Comparison of ENCODE assay signal across 23 cellular contexts in genomic region chr17:74374786-74375185, GRCh38. TPM values are rescaled to one million over a fixed set of nuclear protein-coding genes. Genes with fewer than 3 reads are reported as not detected.
"Had no signal": no experiment of that assay in that cellular context is flagged by ENCODE, and none has a peak within 500 bp of the region (broad histone marks: within the 10 kb centered on the region; RNA-seq: fewer than 3 reads in every experiment).

No MANE protein-coding gene starts in this region.

- H3K27me3 ChIP-seq: ascending aorta, pancreas, thyroid gland had no signal

- FAIRE-seq: pancreas had no signal

- H3K27me3 Mint-ChIP-seq: activated naive CD8-positive, alpha-beta T cell treated with anti-CD3 and anti-CD28 coated beads, Interleukin-2, amount 50 U/mL, for 24 hours had no signal

- H3K27ac ChIP-seq: ascending aorta, heart right ventricle, pancreas, spleen, thyroid gland had no signal

- H3K4me3 ChIP-seq: ascending aorta, gastroesophageal sphincter, heart right ventricle, mucosa of descending colon, pancreas, spleen, thyroid gland had no signal

- H3K36me3 Mint-ChIP-seq: activated naive CD4-positive, alpha-beta T cell treated with anti-CD3 and anti-CD28 coated beads, Interleukin-2, amount 10 ng/mL, durations not matched to agents 7 days and 5 days; naive B cell; stimulated activated naive B cell treated with anti-CD40 and anti-IgM and Interleukin-4, amounts not matched to agents 10 μg/mL and 1 μg/mL and 100 μg/mL, for 72 hours had no signal

- H3K9me3 ChIP-seq: ascending aorta, gastroesophageal sphincter, heart right ventricle, mucosa of descending colon, pancreas, spleen, thyroid gland had no signal

- ATAC-seq: activated CD4-positive, CD25-positive, alpha-beta regulatory T cell treated with anti-CD3 and anti-CD28 coated beads, Interleukin-2, amount 50 U/mL, for 24 hours; activated CD8-positive, alpha-beta T cell treated with anti-CD3 and anti-CD28 coated beads, Interleukin-2, amount 10 ng/mL, durations not matched to agents 7 days and 5 days; activated naive CD8-positive, alpha-beta T cell treated with anti-CD3 and anti-CD28 coated beads, Interleukin-2, amount 50 U/mL, for 24 hours; activated T-cell treated with anti-CD3 and anti-CD28 coated beads, Interleukin-2, amount 50 U/mL, for 4 hours; esophagus mucosa; gastroesophageal sphincter; heart right ventricle; mucosa of descending colon; pancreas; stimulated activated naive B cell treated with anti-CD40 and anti-IgM and Interleukin-4, amounts not matched to agents 10 μg/mL and 1 μg/mL and 100 μg/mL, for 72 hours had no signal

- H3K9me3 Mint-ChIP-seq: activated CD4-positive, alpha-beta T cell treated with anti-CD3 and anti-CD28 coated beads, Interleukin-2, amount 10 ng/mL, durations not matched to agents 7 days and 5 days; activated naive CD4-positive, alpha-beta T cell treated with anti-CD3 and anti-CD28 coated beads, Interleukin-2, amount 10 ng/mL, durations not matched to agents 7 days and 5 days; activated naive CD8-positive, alpha-beta T cell treated with anti-CD3 and anti-CD28 coated beads, Interleukin-2, amount 50 U/mL, for 24 hours; activated T-cell treated with anti-CD3 and anti-CD28 coated beads, Interleukin-2, amount 50 U/mL, for 4 hours; naive B cell; stimulated activated naive B cell treated with anti-CD40 and anti-IgM and Interleukin-4, amounts not matched to agents 10 μg/mL and 1 μg/mL and 100 μg/mL, for 72 hours; T-helper 1 cell treated with Interleukin-12 subunit alpha and Interleukin-12 subunit beta and Interleukin-4 antibody, amounts not matched to agents 30 μg/mL and 1 μg/mL, for 36 hours had no signal

- H3K27ac Mint-ChIP-seq: activated CD4-positive, alpha-beta T cell treated with anti-CD3 and anti-CD28 coated beads, Interleukin-2, amount 10 ng/mL, durations not matched to agents 7 days and 5 days; activated CD8-positive, alpha-beta T cell treated with anti-CD3 and anti-CD28 coated beads, Interleukin-2, amount 10 ng/mL, durations not matched to agents 7 days and 5 days; activated naive CD4-positive, alpha-beta T cell treated with anti-CD3 and anti-CD28 coated beads, Interleukin-2, amount 10 ng/mL, durations not matched to agents 7 days and 5 days; activated naive CD8-positive, alpha-beta T cell treated with anti-CD3 and anti-CD28 coated beads, Interleukin-2, amount 50 U/mL, for 24 hours; naive B cell; stimulated activated naive B cell treated with anti-CD40 and anti-IgM and Interleukin-4, amounts not matched to agents 10 μg/mL and 1 μg/mL and 100 μg/mL, for 72 hours; T-helper 1 cell treated with Interleukin-12 subunit alpha and Interleukin-12 subunit beta and Interleukin-4 antibody, amounts not matched to agents 30 μg/mL and 1 μg/mL, for 36 hours had no signal

- H3K36me3 ChIP-seq: ascending aorta, gastroesophageal sphincter, heart right ventricle, pancreas, spleen, thyroid gland had no signal

- H3K4me3 Mint-ChIP-seq: activated CD4-positive, alpha-beta T cell treated with anti-CD3 and anti-CD28 coated beads, Interleukin-2, amount 10 ng/mL, durations not matched to agents 7 days and 5 days; activated CD8-positive, alpha-beta T cell treated with anti-CD3 and anti-CD28 coated beads, Interleukin-2, amount 10 ng/mL, durations not matched to agents 7 days and 5 days; activated naive CD4-positive, alpha-beta T cell treated with anti-CD3 and anti-CD28 coated beads, Interleukin-2, amount 10 ng/mL, durations not matched to agents 7 days and 5 days; activated naive CD8-positive, alpha-beta T cell treated with anti-CD3 and anti-CD28 coated beads, Interleukin-2, amount 50 U/mL, for 24 hours; activated T-cell treated with anti-CD3 and anti-CD28 coated beads, Interleukin-2, amount 50 U/mL, for 4 hours; stimulated activated naive B cell treated with anti-CD40 and anti-IgM and Interleukin-4, amounts not matched to agents 10 μg/mL and 1 μg/mL and 100 μg/mL, for 72 hours; T-helper 1 cell treated with Interleukin-12 subunit alpha and Interleukin-12 subunit beta and Interleukin-4 antibody, amounts not matched to agents 30 μg/mL and 1 μg/mL, for 36 hours had no signal

- DNase-seq: activated CD4-positive, alpha-beta T cell treated with anti-CD3 and anti-CD28 coated beads, Interleukin-2, amount 10 ng/mL, durations not matched to agents 7 days and 5 days; activated CD8-positive, alpha-beta T cell treated with anti-CD3 and anti-CD28 coated beads, Interleukin-2, amount 10 ng/mL, durations not matched to agents 7 days and 5 days; activated naive CD4-positive, alpha-beta T cell treated with anti-CD3 and anti-CD28 coated beads, Interleukin-2, amount 10 ng/mL, durations not matched to agents 7 days and 5 days; activated naive CD8-positive, alpha-beta T cell treated with anti-CD3 and anti-CD28 coated beads, Interleukin-2, amount 50 U/mL, for 24 hours; activated T-cell treated with anti-CD3 and anti-CD28 coated beads, Interleukin-2, amount 50 U/mL, for 4 hours; cortex of kidney; effector CD8-positive, alpha-beta T cell; heart right ventricle; mesenchymal stem cell; mucosa of descending colon; naive B cell; spleen; stimulated activated naive B cell treated with anti-CD40 and anti-IgM and Interleukin-4, amounts not matched to agents 10 μg/mL and 1 μg/mL and 100 μg/mL, for 72 hours; thyroid gland had no signal

- H3K4me1 Mint-ChIP-seq: activated CD4-positive, alpha-beta T cell treated with anti-CD3 and anti-CD28 coated beads, Interleukin-2, amount 10 ng/mL, durations not matched to agents 7 days and 5 days; activated naive CD8-positive, alpha-beta T cell treated with anti-CD3 and anti-CD28 coated beads, Interleukin-2, amount 50 U/mL, for 24 hours had no signal

RNA-seq across cellular contexts. Expression of gene GPR142, which starts 7.5 kb away (rescaled TPM):
- total RNA-seq: activated CD4-positive, alpha-beta T cell treated with anti-CD3 and anti-CD28 coated beads, Interleukin-2, amount 10 ng/mL, durations not matched to agents 7 days and 5 days; activated CD8-positive, alpha-beta T cell treated with anti-CD3 and anti-CD28 coated beads, Interleukin-2, amount 10 ng/mL, durations not matched to agents 7 days and 5 days; activated T-cell treated with anti-CD3 and anti-CD28 coated beads, Interleukin-2, amount 50 U/mL, for 4 hours; ascending aorta; esophagus mucosa; kidney epithelial cell; urinary bladder had no signal
- polyA plus RNA-seq: heart right ventricle had no signal

RNA-seq across cellular contexts. Expression of gene BTBD17, which starts 13.1 kb away (rescaled TPM):
- total RNA-seq: activated CD4-positive, alpha-beta T cell treated with anti-CD3 and anti-CD28 coated beads, Interleukin-2, amount 10 ng/mL, durations not matched to agents 7 days and 5 days; activated CD8-positive, alpha-beta T cell treated with anti-CD3 and anti-CD28 coated beads, Interleukin-2, amount 10 ng/mL, durations not matched to agents 7 days and 5 days; activated T-cell treated with anti-CD3 and anti-CD28 coated beads, Interleukin-2, amount 50 U/mL, for 4 hours; ascending aorta; esophagus mucosa; gastroesophageal sphincter; heart right ventricle; kidney epithelial cell; liver; urinary bladder had no signal
- polyA plus RNA-seq: heart right ventricle, liver, urinary bladder had no signal

RNA-seq across cellular contexts. Expression of gene KIF19, which starts 48.8 kb away (rescaled TPM):
- total RNA-seq: activated T-cell treated with anti-CD3 and anti-CD28 coated beads, Interleukin-2, amount 50 U/mL, for 4 hours; kidney epithelial cell had no signal

RNA-seq across cellular contexts. Expression of gene GPRC5C, which starts 57.1 kb away (rescaled TPM):
- total RNA-seq: activated CD4-positive, alpha-beta T cell treated with anti-CD3 and anti-CD28 coated beads, Interleukin-2, amount 10 ng/mL, durations not matched to agents 7 days and 5 days had no signal
